8 cellular contexts compared by ENCODE assay signal in the genomic region with DNA sequence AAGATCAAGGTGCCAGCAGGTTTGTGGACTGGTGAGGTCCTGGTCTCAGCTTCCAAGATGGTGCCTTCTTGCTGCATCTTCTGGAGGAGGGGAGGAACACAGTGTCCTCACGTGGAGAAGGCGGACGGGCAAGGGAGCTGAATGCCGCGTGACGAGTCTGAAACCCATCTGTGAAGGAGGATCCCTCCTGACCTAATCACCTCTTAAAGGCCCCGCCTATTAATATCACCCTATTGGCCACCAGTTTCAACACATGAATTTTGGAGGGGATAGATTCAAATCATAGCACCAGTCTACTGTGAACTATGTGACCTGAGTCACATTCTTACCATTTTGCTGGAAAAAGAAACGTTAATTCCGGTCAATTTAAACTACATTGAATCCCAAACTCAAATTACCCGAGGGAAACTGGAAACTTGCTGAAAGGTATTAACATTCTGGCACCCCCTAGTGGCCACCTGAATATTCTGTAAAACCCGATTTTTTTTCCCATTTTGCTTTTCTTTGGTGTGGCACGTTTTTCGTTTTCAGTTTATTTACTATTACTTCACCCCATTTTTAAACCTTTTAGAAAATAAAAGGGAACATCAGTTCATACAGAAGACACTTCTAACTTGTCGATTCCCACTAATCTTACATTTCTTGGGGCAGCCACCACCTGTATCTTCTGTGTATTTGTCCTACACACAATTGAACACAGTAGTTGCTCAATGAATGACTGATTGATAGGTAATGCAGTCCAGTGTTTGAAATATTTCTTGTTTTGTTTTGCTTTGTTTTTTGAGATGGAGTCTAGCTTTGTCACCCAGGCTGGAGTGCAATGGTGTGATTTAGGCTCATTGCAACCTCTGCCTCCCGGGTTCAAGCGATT. TPM values are rescaled to one million over a fixed set of nuclear protein-coding genes. Genes with fewer than 3 reads are reported as not detected.
DNase-seq lines count a peak whose midpoint lies in the region; ATAC-seq, FAIRE-seq and TF ChIP-seq lines count a peak whose summit lies in the region.

No MANE protein-coding gene starts in this region.

- H3K36me3 Mint-ChIP-seq in T-helper 2 cell treated with Interferon-gamma antibody and Interleukin-4, amounts not matched to agents 5 μg/mL and 100 μg/mL, for 36 hours (ENCODE audit: low read depth): no peaks in the 10 kb centered on the region

- no peak for FAIRE-seq in urothelium cell line (lab: Jason Lieb, UNC)

- DNase-seq in DMS 273 treated with DMSO at 0.1 percent for 48 hours (lab: John Stamatoyannopoulos, UW) (peak; percentile 34), dorsolateral prefrontal cortex (peak in 1 of 10 donors; percentile 25), midbrain (lab: John Stamatoyannopoulos, UW) (peak; percentile 58), urothelium cell line (ENCODE audit: low spot score) (peak; percentile 29)
- DNase-seq in T-helper 2 cell treated with Interferon-gamma antibody and Interleukin-4, amounts not matched to agents 5 μg/mL and 100 μg/mL, for 36 hours (ENCODE audit: low spot score): no peak

- H3K9me3 Mint-ChIP-seq in T-helper 2 cell treated with Interferon-gamma antibody and Interleukin-4, amounts not matched to agents 5 μg/mL and 100 μg/mL, for 36 hours: no peaks in the 10 kb centered on the region

- H3F3A ChIP-seq in Loucy (ENCODE audit: low read depth): 0 out of 2 replicates have a peak, but pooled peaks cover 2% of the 10 kb centered on the region

- peaks cover 5% of the 10 kb centered on the region for H3K4me1 Mint-ChIP-seq in T-helper 2 cell treated with Interferon-gamma antibody and Interleukin-4, amounts not matched to agents 5 μg/mL and 100 μg/mL, for 36 hours (ENCODE audit: low read depth)

- TF ChIP-seq CTCF in Loucy (conservative IDR thresholded peaks at IDR 0.05; ENCODE audit: low read length) (peak; percentile 86), dorsolateral prefrontal cortex (IDR thresholded peaks at IDR 0.05 in 54 of 56, conservative IDR thresholded peaks at IDR 0.05 in 2 of 56; ENCODE audit: low read depth in 1 of 56, partially characterized antibody in 56 of 56) (peak; percentile 66 to 99 (median 84))

- H3K4me1 ChIP-seq in Loucy (ENCODE audit: insufficient read depth, low read length, poor library complexity, severe bottlenecking): no peaks in the 10 kb centered on the region

- no peaks in the 10 kb centered on the region for H3K9me2 ChIP-seq in Loucy (replicated peaks; ENCODE audit: low read depth, low read length)

- intact Hi-C loops in dorsolateral prefrontal cortex (cut with DNase I): loop anchor here in 1 of 2 donors (5.0 kb wide), 3 partner anchors 34 to 84 kb away; partner anchors contain the start of gene ZBTB2

- H3K9ac ChIP-seq in Loucy (ENCODE audit: low read depth, low read length, poor library complexity, severe bottlenecking): no peak overlapping the region

- H3K27ac Mint-ChIP-seq in T-helper 2 cell treated with Interferon-gamma antibody and Interleukin-4, amounts not matched to agents 5 μg/mL and 100 μg/mL, for 36 hours: no peak overlapping the region

- peak; percentile 77 for ATAC-seq in GM19455 (IDR thresholded peaks at IDR 0.05; ENCODE audit: unreplicated experiment)
- ATAC-seq in HG03196 (IDR thresholded peaks at IDR 0.05; ENCODE audit: unreplicated experiment): no peak

- no peaks in the 10 kb centered on the region for H4K20me1 ChIP-seq in Loucy (ENCODE audit: insufficient read depth, low read length, poor library complexity, severe bottlenecking)

- H3K4me2 ChIP-seq in Loucy (ENCODE audit: low read depth, low read length, poor library complexity, severe bottlenecking): peak overlapping the region; percentile 39

- H3K27ac ChIP-seq in dorsolateral prefrontal cortex: no peak overlapping the region

- H3K4me3 Mint-ChIP-seq in T-helper 2 cell treated with Interferon-gamma antibody and Interleukin-4, amounts not matched to agents 5 μg/mL and 100 μg/mL, for 36 hours: peak overlapping the region; percentile 0

- peak overlapping the region; percentile 59; the same call in 1 of the 2 replicates for H2AFZ ChIP-seq in Loucy (ENCODE audit: low read length)

- H3K9me3 ChIP-seq in Loucy (ENCODE audit: insufficient read depth, low read depth, low read length): no peaks in the 10 kb centered on the region

- H3K27me3 ChIP-seq in Loucy (ENCODE audit: insufficient read depth, low read length, poor library complexity, severe bottlenecking) (no peaks in the 10 kb centered on the region), dorsolateral prefrontal cortex (no peaks in the 10 kb centered on the region)

- no peaks in the 10 kb centered on the region for H3K36me3 ChIP-seq in Loucy (ENCODE audit: insufficient read depth, low read length)

- H3K4me3 ChIP-seq in Loucy (ENCODE audit: low read length, poor library complexity, severe bottlenecking) (no peak overlapping the region), dorsolateral prefrontal cortex (peak overlapping the region in 17 of 59 donors; percentile 1 to 38 (median 20))

- H3K27me3 Mint-ChIP-seq in T-helper 2 cell treated with Interferon-gamma antibody and Interleukin-4, amounts not matched to agents 5 μg/mL and 100 μg/mL, for 36 hours (ENCODE audit: low read depth): no peaks in the 10 kb centered on the region

- H3K79me2 ChIP-seq in Loucy (ENCODE audit: insufficient read depth, low read length): no peaks in the 10 kb centered on the region

RNA-seq across cellular contexts. Expression of gene CCDC170, which starts 17.9 kb away (rescaled TPM):
- 10 to 100 TPM in 4 of 120 experiments, 1 to 10 TPM in 114, under 1 TPM in 2; 0.72 to 13.2 (median 3.1) TPM for total RNA-seq in dorsolateral prefrontal cortex

RNA-seq across cellular contexts. Expression of gene RMND1, which starts 24.0 kb away (rescaled TPM):
- 10 to 100 TPM; 16.2 to 37.8 (median 25.1) TPM for total RNA-seq in dorsolateral prefrontal cortex
